19 cellular contexts compared by ENCODE assay signal in genomic region chr9:11701706-11702105, GRCh38.
A peak's percentile ranks its signal among the peaks of the same experiment; 100 is the strongest.
DNase-seq lines count a peak whose midpoint lies in the region; ATAC-seq and TF ChIP-seq lines count a peak whose summit lies in the region.
"Had no signal": no experiment of that assay in that cellular context is flagged by ENCODE, and none has a peak within 500 bp of the region (broad histone marks: within the 10 kb centered on the region; RNA-seq: fewer than 3 reads in every experiment).

No MANE protein-coding gene starts in this region.

- TF ChIP-seq CTCF in dorsolateral prefrontal cortex (IDR thresholded peaks at IDR 0.05 in 54 of 56, conservative IDR thresholded peaks at IDR 0.05 in 2 of 56; ENCODE audit: low read depth in 1 of 56, partially characterized antibody in 56 of 56), result no peak
- TF ChIP-seq CTCF in osteocyte (IDR thresholded peaks at IDR 0.05), result no peak

- intact Hi-C loops in dorsolateral prefrontal cortex (cut with DNase I) (no loop called here), Right ventricle myocardium inferior (cut with DNase I) (no loop called here)

- no peaks in the 10 kb centered on the region for H3K27me3 Mint-ChIP-seq in osteocyte (ENCODE audit: unreplicated experiment)
- H3K27me3 Mint-ChIP-seq: CD4-positive, CD25-positive, alpha-beta regulatory T cell; CD8-positive, alpha-beta memory T cell had no signal

- peak overlapping the region in 28 of 59 donors; percentile 4 to 50 (median 22) for H3K4me3 ChIP-seq in dorsolateral prefrontal cortex
- H3K4me3 ChIP-seq: GM12878 had no signal

- ATAC-seq in Right ventricle myocardium inferior (no peak), GM19351 (IDR thresholded peaks at IDR 0.05; ENCODE audit: unreplicated experiment) (no peak)
- ATAC-seq: GM12878 had no signal

- H3K4me1 Mint-ChIP-seq in osteocyte (ENCODE audit: unreplicated experiment), result no peaks in the 10 kb centered on the region
- H3K4me1 Mint-ChIP-seq: CD4-positive, CD25-positive, alpha-beta regulatory T cell; CD8-positive, alpha-beta memory T cell had no signal

- peak; percentile 36 for DNase-seq in NCI-H82 (lab: John Stamatoyannopoulos, UW)
- no peak for DNase-seq in NCI-H82 treated with DMSO at 0.1 percent for 48 hours (lab: John Stamatoyannopoulos, UW; ENCODE audit: unreplicated experiment)
- DNase-seq in dorsolateral prefrontal cortex, result no peak
- peak; percentile 13 for DNase-seq in midbrain (lab: John Stamatoyannopoulos, UW)
- DNase-seq in Right ventricle myocardium inferior (ENCODE audit: missing footprints), result no peak
- DNase-seq in osteocyte (ENCODE audit: extremely low spot score, unreplicated experiment), result no peak
- DNase-seq: BE2C; C1 segment of cervical spinal cord; CD4-positive, CD25-positive, alpha-beta regulatory T cell; CD8-positive, alpha-beta memory T cell; COR-L47; DMS 273 treated with DMSO at 0.1 percent for 48 hours; DMS53; DND-41; EL; H9 had no signal

- H3K9me3 Mint-ChIP-seq in osteocyte (ENCODE audit: unreplicated experiment), result peaks cover 6% of the 10 kb centered on the region
- H3K9me3 Mint-ChIP-seq: H9 had no signal

- no peak overlapping the region for H3K27ac Mint-ChIP-seq in osteocyte (ENCODE audit: unreplicated experiment)
- H3K27ac Mint-ChIP-seq: CD4-positive, CD25-positive, alpha-beta regulatory T cell; CD8-positive, alpha-beta memory T cell; H9 had no signal

- no peaks in the 10 kb centered on the region for H3K27me3 ChIP-seq in dorsolateral prefrontal cortex
- H3K27me3 ChIP-seq: BE2C had no signal

- no peaks in the 10 kb centered on the region for H3K36me3 Mint-ChIP-seq in osteocyte (ENCODE audit: unreplicated experiment)
- H3K36me3 Mint-ChIP-seq: CD4-positive, CD25-positive, alpha-beta regulatory T cell; CD8-positive, alpha-beta memory T cell had no signal

- H3K4me3 Mint-ChIP-seq in osteocyte (ENCODE audit: unreplicated experiment), result no peak overlapping the region
- H3K4me3 Mint-ChIP-seq: CD4-positive, CD25-positive, alpha-beta regulatory T cell; CD8-positive, alpha-beta memory T cell; H9 had no signal

- H3K27ac ChIP-seq in dorsolateral prefrontal cortex (peak overlapping the region in 34 of 59 donors; percentile 1 to 81 (median 56)), temporal lobe (ENCODE audit: low read depth, low read length) (peak overlapping the region; percentile 20)

Comparison
In these comparisons a context has a peak if more than half of its experiments do, and no peak if none do; other contexts are left out.
1. DNase-seq: peak in NCI-H82 (single experiment) and midbrain (single experiment); none in NCI-H82 treated with DMSO at 0.1 percent for 48 hours (single experiment), dorsolateral prefrontal cortex (0 of 10), Right ventricle myocardium inferior (single experiment) and osteocyte (single experiment).